ENCODE assay signal across 2 cellular contexts in the genomic region with DNA sequence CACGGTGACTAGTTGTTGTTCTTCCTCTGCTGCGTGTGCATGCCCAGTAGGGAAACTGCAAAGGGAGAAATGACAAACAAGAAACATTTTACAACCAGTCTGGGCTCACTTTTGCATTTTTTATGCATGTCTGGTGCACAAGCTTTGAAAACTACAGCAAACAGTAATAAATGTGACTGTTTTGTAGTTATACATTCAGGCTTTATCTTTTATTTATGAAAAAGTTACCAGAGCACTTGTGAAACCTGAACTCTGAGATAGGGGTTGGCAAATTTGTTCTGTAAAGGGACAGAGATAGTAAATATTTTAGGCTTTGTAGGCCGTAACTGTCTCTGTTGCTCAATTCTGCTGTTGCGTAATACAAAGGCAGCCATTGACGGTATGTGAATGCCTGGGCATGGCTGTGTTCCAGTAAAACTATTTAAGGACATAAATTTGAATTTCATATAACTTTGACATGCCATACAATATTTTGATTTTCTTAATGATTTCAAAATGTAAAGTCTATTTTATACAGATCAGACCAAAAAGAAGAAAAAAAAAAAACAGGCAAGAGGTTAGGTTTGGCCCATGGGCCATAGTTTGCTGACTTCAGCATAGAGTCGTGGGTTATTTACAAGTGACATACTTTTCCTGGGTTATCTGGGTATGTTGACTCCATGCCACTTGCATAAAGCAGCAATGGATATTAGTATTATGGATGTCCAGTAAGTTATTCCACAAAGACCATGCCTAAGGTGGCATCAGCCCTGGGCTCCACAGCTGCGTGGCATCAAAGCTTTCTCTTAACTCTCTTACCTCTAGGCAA.
TF ChIP-seq lines count a peak whose summit lies in the region.

No MANE protein-coding gene starts in this region.

TF ChIP-seq in IMR-90, 13 proteins besides CTCF, POLR2A, EP300 and RAD21:
- TF ChIP-seq RFX5 (IDR thresholded peaks at IDR 0.05; ENCODE audit: low read depth, low read length): no peak
- no peak for TF ChIP-seq SMC3 (IDR thresholded peaks at IDR 0.05; ENCODE audit: low read depth, low read length)
- no peak for TF ChIP-seq NFE2L2 (IDR thresholded peaks at IDR 0.05; ENCODE audit: low read depth, low read length)
- TF ChIP-seq MAZ (IDR thresholded peaks at IDR 0.05; ENCODE audit: borderline replicate concordance, low read depth, low read length): no peak
- TF ChIP-seq FOS (IDR thresholded peaks at IDR 0.05; ENCODE audit: low read depth, low read length): no peak
- no peak for TF ChIP-seq RCOR1 (IDR thresholded peaks at IDR 0.05; ENCODE audit: insufficient replicate concordance, low read length)
- no peak for TF ChIP-seq MXI1 (IDR thresholded peaks at IDR 0.05; ENCODE audit: borderline replicate concordance, low read depth, low read length)
- TF ChIP-seq, protein P1, sequence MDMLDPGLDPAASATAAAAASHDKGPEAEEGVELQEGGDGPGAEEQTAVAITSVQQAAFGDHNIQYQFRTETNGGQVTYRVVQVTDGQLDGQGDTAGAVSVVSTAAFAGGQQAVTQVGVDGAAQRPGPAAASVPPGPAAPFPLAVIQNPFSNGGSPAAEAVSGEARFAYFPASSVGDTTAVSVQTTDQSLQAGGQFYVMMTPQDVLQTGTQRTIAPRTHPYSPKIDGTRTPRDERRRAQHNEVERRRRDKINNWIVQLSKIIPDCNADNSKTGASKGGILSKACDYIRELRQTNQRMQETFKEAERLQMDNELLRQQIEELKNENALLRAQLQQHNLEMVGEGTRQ (IDR thresholded peaks at IDR 0.05; ENCODE audit: low read depth, low read length): no peak
- TF ChIP-seq, protein P2, sequence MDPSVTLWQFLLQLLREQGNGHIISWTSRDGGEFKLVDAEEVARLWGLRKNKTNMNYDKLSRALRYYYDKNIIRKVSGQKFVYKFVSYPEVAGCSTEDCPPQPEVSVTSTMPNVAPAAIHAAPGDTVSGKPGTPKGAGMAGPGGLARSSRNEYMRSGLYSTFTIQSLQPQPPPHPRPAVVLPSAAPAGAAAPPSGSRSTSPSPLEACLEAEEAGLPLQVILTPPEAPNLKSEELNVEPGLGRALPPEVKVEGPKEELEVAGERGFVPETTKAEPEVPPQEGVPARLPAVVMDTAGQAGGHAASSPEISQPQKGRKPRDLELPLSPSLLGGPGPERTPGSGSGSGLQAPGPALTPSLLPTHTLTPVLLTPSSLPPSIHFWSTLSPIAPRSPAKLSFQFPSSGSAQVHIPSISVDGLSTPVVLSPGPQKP (IDR thresholded peaks at IDR 0.05; ENCODE audit: borderline replicate concordance, low read depth, low read length): no peak
- 0 out of 2 replicates have a peak, but pooled peaks have one; percentile 47 for TF ChIP-seq CHD1 (IDR thresholded peaks at IDR 0.05; ENCODE audit: low read depth, low read length)
- TF ChIP-seq CEBPB (IDR thresholded peaks at IDR 0.05; ENCODE audit: low read depth, low read length): peak; percentile 100
- peak; percentile 15; the same call in 1 of the 2 replicates for TF ChIP-seq BHLHE40 (IDR thresholded peaks at IDR 0.05; ENCODE audit: low read depth, low read length)
- TF ChIP-seq MAFK (IDR thresholded peaks at IDR 0.05; ENCODE audit: low read depth, low read length): 0 out of 2 replicates have a peak, but pooled peaks have one; percentile 26

TF ChIP-seq in GM12878, 131 proteins besides CTCF, POLR2A, EP300 and RAD21:
- TF ChIP-seq POLR2AphosphoS5 (IDR thresholded peaks at IDR 0.05; ENCODE audit: low read length): peak; percentile 73; the same call in 1 of the 2 replicates
- TF ChIP-seq, protein P3, sequence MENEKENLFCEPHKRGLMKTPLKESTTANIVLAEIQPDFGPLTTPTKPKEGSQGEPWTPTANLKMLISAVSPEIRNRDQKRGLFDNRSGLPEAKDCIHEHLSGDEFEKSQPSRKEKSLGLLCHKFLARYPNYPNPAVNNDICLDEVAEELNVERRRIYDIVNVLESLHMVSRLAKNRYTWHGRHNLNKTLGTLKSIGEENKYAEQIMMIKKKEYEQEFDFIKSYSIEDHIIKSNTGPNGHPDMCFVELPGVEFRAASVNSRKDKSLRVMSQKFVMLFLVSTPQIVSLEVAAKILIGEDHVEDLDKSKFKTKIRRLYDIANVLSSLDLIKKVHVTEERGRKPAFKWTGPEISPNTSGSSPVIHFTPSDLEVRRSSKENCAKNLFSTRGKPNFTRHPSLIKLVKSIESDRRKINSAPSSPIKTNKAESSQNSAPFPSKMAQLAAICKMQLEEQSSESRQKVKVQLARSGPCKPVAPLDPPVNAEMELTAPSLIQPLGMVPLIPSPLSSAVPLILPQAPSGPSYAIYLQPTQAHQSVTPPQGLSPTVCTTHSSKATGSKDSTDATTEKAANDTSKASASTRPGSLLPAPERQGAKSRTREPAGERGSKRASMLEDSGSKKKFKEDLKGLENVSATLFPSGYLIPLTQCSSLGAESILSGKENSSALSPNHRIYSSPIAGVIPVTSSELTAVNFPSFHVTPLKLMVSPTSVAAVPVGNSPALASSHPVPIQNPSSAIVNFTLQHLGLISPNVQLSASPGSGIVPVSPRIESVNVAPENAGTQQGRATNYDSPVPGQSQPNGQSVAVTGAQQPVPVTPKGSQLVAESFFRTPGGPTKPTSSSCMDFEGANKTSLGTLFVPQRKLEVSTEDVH (IDR thresholded peaks at IDR 0.05; ENCODE audit: low read depth, partially characterized antibody): no peak
